Comparison of ENCODE assay signal across 2 cellular contexts in genomic region chr1:235882816-235883215, GRCh38.
TF ChIP-seq lines count a peak whose summit lies in the region.

No MANE protein-coding gene starts in this region.

TF ChIP-seq in GM12878, 131 proteins besides CTCF, POLR2A, EP300 and RAD21:
- no peak for TF ChIP-seq JUNB (IDR thresholded peaks at IDR 0.05)
- no peak for TF ChIP-seq FOS (IDR thresholded peaks at IDR 0.05; ENCODE audit: borderline replicate concordance, extremely low read depth, insufficient read length)
- TF ChIP-seq MEF2B (IDR thresholded peaks at IDR 0.05; ENCODE audit: partially characterized antibody, poor library complexity, severe bottlenecking), result no peak
- no peak for TF ChIP-seq ESRRA (IDR thresholded peaks at IDR 0.05; ENCODE audit: low read length)
- no peak for TF ChIP-seq POLR2AphosphoS5 (IDR thresholded peaks at IDR 0.05; ENCODE audit: low read length)
- no peak for TF ChIP-seq MEF2A (IDR thresholded peaks at IDR 0.05; ENCODE audit: insufficient read depth, low read depth, low read length)
- no peak for TF ChIP-seq TAF1 (IDR thresholded peaks at IDR 0.05; ENCODE audit: borderline replicate concordance, low read depth, low read length)
- TF ChIP-seq CBFB (IDR thresholded peaks at IDR 0.05; ENCODE audit: low read depth), result no peak
- no peak for TF ChIP-seq KDM1A (IDR thresholded peaks at IDR 0.05; ENCODE audit: borderline replicate concordance)
- TF ChIP-seq RAD51 (IDR thresholded peaks at IDR 0.05), result no peak
- TF ChIP-seq SREBF2 (IDR thresholded peaks at IDR 0.05; ENCODE audit: low read length), result no peak
- TF ChIP-seq SIN3A (IDR thresholded peaks at IDR 0.05; ENCODE audit: low read depth, low read length), result no peak

TF ChIP-seq in liver, 16 proteins besides CTCF, POLR2A, EP300 and RAD21:
- TF ChIP-seq YY1 (IDR thresholded peaks at IDR 0.05) (no peak), RXRA (IDR thresholded peaks at IDR 0.05) (no peak), TAF1 (conservative IDR thresholded peaks at IDR 0.05) (no peak), JUND (IDR thresholded peaks at IDR 0.05) (no peak), HNF4G (IDR thresholded peaks at IDR 0.05) (no peak), NR2F2 (IDR thresholded peaks at IDR 0.05) (no peak), HNF4A (conservative IDR thresholded peaks at IDR 0.05) (no peak)
- TF ChIP-seq, protein P1, sequence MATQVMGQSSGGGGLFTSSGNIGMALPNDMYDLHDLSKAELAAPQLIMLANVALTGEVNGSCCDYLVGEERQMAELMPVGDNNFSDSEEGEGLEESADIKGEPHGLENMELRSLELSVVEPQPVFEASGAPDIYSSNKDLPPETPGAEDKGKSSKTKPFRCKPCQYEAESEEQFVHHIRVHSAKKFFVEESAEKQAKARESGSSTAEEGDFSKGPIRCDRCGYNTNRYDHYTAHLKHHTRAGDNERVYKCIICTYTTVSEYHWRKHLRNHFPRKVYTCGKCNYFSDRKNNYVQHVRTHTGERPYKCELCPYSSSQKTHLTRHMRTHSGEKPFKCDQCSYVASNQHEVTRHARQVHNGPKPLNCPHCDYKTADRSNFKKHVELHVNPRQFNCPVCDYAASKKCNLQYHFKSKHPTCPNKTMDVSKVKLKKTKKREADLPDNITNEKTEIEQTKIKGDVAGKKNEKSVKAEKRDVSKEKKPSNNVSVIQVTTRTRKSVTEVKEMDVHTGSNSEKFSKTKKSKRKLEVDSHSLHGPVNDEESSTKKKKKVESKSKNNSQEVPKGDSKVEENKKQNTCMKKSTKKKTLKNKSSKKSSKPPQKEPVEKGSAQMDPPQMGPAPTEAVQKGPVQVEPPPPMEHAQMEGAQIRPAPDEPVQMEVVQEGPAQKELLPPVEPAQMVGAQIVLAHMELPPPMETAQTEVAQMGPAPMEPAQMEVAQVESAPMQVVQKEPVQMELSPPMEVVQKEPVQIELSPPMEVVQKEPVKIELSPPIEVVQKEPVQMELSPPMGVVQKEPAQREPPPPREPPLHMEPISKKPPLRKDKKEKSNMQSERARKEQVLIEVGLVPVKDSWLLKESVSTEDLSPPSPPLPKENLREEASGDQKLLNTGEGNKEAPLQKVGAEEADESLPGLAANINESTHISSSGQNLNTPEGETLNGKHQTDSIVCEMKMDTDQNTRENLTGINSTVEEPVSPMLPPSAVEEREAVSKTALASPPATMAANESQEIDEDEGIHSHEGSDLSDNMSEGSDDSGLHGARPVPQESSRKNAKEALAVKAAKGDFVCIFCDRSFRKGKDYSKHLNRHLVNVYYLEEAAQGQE (IDR thresholded peaks at IDR 0.05), result no peak
TF ChIP-seq in liver: peak in this region for 0.
